ENCODE assay signal across 12 cellular contexts in the genomic region with DNA sequence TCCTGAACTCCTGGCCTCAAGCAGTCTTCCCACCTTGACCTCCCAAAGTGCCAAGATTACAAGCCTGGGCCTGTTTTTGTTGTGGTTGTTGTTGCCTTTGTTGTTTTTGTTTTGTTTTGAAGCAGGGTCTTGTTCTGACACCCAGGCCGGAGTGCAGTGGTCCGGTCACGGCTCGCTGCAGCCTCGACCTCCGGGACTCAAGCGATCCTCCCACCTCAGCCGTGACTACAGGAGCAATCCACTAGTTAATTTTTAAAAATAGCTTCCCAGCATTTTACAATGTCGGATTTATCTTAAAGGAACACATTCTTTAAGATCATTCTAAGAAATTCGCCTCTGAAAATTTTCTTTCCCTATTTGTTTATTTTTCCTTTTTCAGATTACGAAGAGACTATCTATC. TPM values are rescaled to one million over a fixed set of nuclear protein-coding genes. Genes with fewer than 3 reads are reported as not detected.
A peak's percentile ranks its signal among the peaks of the same experiment; 100 is the strongest.
DNase-seq lines count a peak whose midpoint lies in the region; ATAC-seq and TF ChIP-seq lines count a peak whose summit lies in the region.
"Had no signal": no experiment of that assay in that cellular context is flagged by ENCODE, and none has a peak within 500 bp of the region (broad histone marks: within the 10 kb centered on the region; RNA-seq: fewer than 3 reads in every experiment).

No MANE protein-coding gene starts in this region.

- H3K4me1 ChIP-seq in CD8-positive, alpha-beta T cell (ENCODE audit: insufficient read depth, low read length): peaks cover 62% of the 10 kb centered on the region
- H3K4me1 ChIP-seq in esophagus muscularis mucosa (peaks cover 45 to 80% (median 68%) of the 10 kb centered on the region in 4 donors), gastrocnemius medialis (peaks cover 30 to 40% of the 10 kb centered on the region in 2 donors), mucosa of descending colon (ENCODE audit: low read depth) (peaks cover 36% of the 10 kb centered on the region)

- DNase-seq in CD8-positive, alpha-beta T cell: no peak
- DNase-seq in SK-N-MC (ENCODE audit: low read depth, low spot score) (no peak), esophagus muscularis mucosa (ENCODE audit: extremely low spot score) (no peak), gastrocnemius medialis (no peak), NCI-H1694 treated with DMSO at 0.1 percent for 48 hours (lab: John Stamatoyannopoulos, UW) (no peak), mucosa of descending colon (no peak), left lobe of liver (ENCODE audit: low spot score) (no peak)
- DNase-seq: activated CD4-positive, alpha-beta T cell treated with anti-CD3 and anti-CD28 coated beads for 4 hours; DND-41; foreskin fibroblast; NCI-H2081 treated with DMSO at 0.1 percent for 48 hours; stimulated activated CD4-positive, alpha-beta T cell treated with anti-CD3 and anti-CD28 coated beads, Interleukin-2, amount 100 ng/mL, for 24 hours had no signal

- CTCF ChIA-PET in CD8-positive, alpha-beta T cell (lab: Charles Lee): interaction anchor here (0.8 to 2.3 kb wide), 3 partner anchors 7 to 136 kb away, joined by 3 to 6 read pairs (median 3); no protein-coding TSS in a partner anchor

- TF ChIP-seq EP300 in esophagus muscularis mucosa (IDR thresholded peaks at IDR 0.05): no peak

- peaks cover 28% of the 10 kb centered on the region for H3K36me3 Mint-ChIP-seq in CD8-positive, alpha-beta T cell

- no peaks in the 10 kb centered on the region for H3K27me3 ChIP-seq in CD8-positive, alpha-beta T cell (ENCODE audit: insufficient read depth, low read length)
- H3K27me3 ChIP-seq in esophagus muscularis mucosa (no peaks in the 10 kb centered on the region), gastrocnemius medialis (no peaks in the 10 kb centered on the region)

- in situ Hi-C loops in gastrocnemius medialis (cut with MboI; ENCODE audit: low sequenced_read_pairs in 4 of 4): loop anchor here in 2 of 4 donors (10.0 kb wide), 1 partner anchor 63 kb away; a partner anchor contains a TSS

- H3K4me1 Mint-ChIP-seq in CD8-positive, alpha-beta T cell (ENCODE audit: low read depth): peaks cover 58% of the 10 kb centered on the region

- no peaks in the 10 kb centered on the region for H3K9me3 Mint-ChIP-seq in CD8-positive, alpha-beta T cell

- peaks cover 7% of the 10 kb centered on the region for H3K36me3 ChIP-seq in CD8-positive, alpha-beta T cell (ENCODE audit: insufficient read depth, low read length)
- H3K36me3 ChIP-seq in SK-N-MC (ENCODE audit: insufficient read depth, low read length) (peaks cover 48% of the 10 kb centered on the region), esophagus muscularis mucosa (peaks cover 0 to 45% (median 16%) of the 10 kb centered on the region in 4 donors), gastrocnemius medialis (peaks cover 0 to 2% of the 10 kb centered on the region in 2 donors), mucosa of descending colon (ENCODE audit: low read depth) (peaks cover 4% of the 10 kb centered on the region)

- 81% methylated on average over 11 of the region's 11 CpGs for WGBS in esophagus muscularis mucosa

- no peaks in the 10 kb centered on the region for H3K27me3 Mint-ChIP-seq in CD8-positive, alpha-beta T cell (ENCODE audit: low read depth)

- no peaks in the 10 kb centered on the region for H3K9me3 ChIP-seq in CD8-positive, alpha-beta T cell (ENCODE audit: low read length)
- H3K9me3 ChIP-seq in SK-N-MC (ENCODE audit: low read depth, low read length) (no peaks in the 10 kb centered on the region), esophagus muscularis mucosa (no peaks in the 10 kb centered on the region), gastrocnemius medialis (no peaks in the 10 kb centered on the region), mucosa of descending colon (no peaks in the 10 kb centered on the region)

- no peak for TF ChIP-seq CTCF in CD8-positive, alpha-beta T cell (IDR thresholded peaks at IDR 0.05)
- no peak for TF ChIP-seq CTCF in esophagus muscularis mucosa (IDR thresholded peaks at IDR 0.05)
- TF ChIP-seq CTCF in gastrocnemius medialis (IDR thresholded peaks at IDR 0.05 in 4 of 5, conservative IDR thresholded peaks at IDR 0.05 in 1 of 5): no peak
- TF ChIP-seq CTCF in mucosa of descending colon (IDR thresholded peaks at IDR 0.05): no peak

- intact Hi-C loops in CD8-positive, alpha-beta T cell (cut with DNase I, micrococcal nuclease): no loop called here
- intact Hi-C loops in esophagus muscularis mucosa (cut with DNase I): no loop called here
- intact Hi-C loops in gastrocnemius medialis (cut with DNase I; ENCODE audit: low total_unique reads): no loop called here
- intact Hi-C loops in mucosa of descending colon (cut with DNase I, micrococcal nuclease): loop anchor here in 1 of 2 donors (5.0 kb wide), 1 partner anchor 65 kb away; a partner anchor contains a TSS

- ATAC-seq in CD8-positive, alpha-beta T cell: no peak
- ATAC-seq in gastrocnemius medialis (no peak), mucosa of descending colon (no peak), left lobe of liver (no peak)

- TF ChIP-seq POLR2A in esophagus muscularis mucosa (IDR thresholded peaks at IDR 0.05; ENCODE audit: low read depth) (no peak), gastrocnemius medialis (IDR thresholded peaks at IDR 0.05) (no peak)

- no peak overlapping the region for H3K27ac ChIP-seq in CD8-positive, alpha-beta T cell (ENCODE audit: low read depth, low read length)
- H3K27ac ChIP-seq in SK-N-MC (peak overlapping the region; percentile 60), esophagus muscularis mucosa (replicated peaks in 1 of 4) (peak overlapping the region; percentile 86 to 94 (median 90)), gastrocnemius medialis (peak overlapping the region; percentile 88 to 94 (median 92))

- peak overlapping the region; percentile 88 for H3K27ac Mint-ChIP-seq in CD8-positive, alpha-beta T cell

- H3K4me3 Mint-ChIP-seq in CD8-positive, alpha-beta T cell: peak overlapping the region; percentile 42

- H3K4me3 ChIP-seq in CD8-positive, alpha-beta T cell (ENCODE audit: low read depth, low read length): no peak overlapping the region
- no peak overlapping the region for H3K4me3 ChIP-seq in SK-N-MC
- no peak overlapping the region for H3K4me3 ChIP-seq in esophagus muscularis mucosa
- no peak overlapping the region for H3K4me3 ChIP-seq in gastrocnemius medialis
- H3K4me3 ChIP-seq in mucosa of descending colon: no peak overlapping the region

- POLR2A ChIA-PET in CD8-positive, alpha-beta T cell (lab: Charles Lee): interaction anchor here (1.3 to 4.4 kb wide), 4 partner anchors 10 to 106 kb away, joined by 4 to 21 read pairs (median 10); a partner anchor contains a TSS

- H3K9ac ChIP-seq in SK-N-MC (ENCODE audit: insufficient read length): no peak overlapping the region

RNA-seq across cellular contexts. Expression of a gene that starts 27.7 kb away (rescaled TPM):
- total RNA-seq in CD8-positive, alpha-beta T cell: 100 to 1,000 TPM; 129 to 131 TPM
- total RNA-seq in esophagus muscularis mucosa (10 to 100 TPM; 25.7 to 37.3 (median 31.5) TPM), gastrocnemius medialis (10 to 100 TPM; 10.2 to 18.1 (median 14.6) TPM), mucosa of descending colon (10 to 100 TPM; 39.5 to 47.4 (median 45.2) TPM), left lobe of liver (13.2 TPM)
